Comparison of ENCODE assay signal across 8 cellular contexts in genomic region chr6:85483041-85483700, GRCh38. TPM values are rescaled to one million over a fixed set of nuclear protein-coding genes. Genes with fewer than 3 reads are reported as not detected.
DNase-seq lines count a peak whose midpoint lies in the region; ATAC-seq and TF ChIP-seq lines count a peak whose summit lies in the region.

No MANE protein-coding gene starts in this region.

- no TSS peak for BruUV-seq in OCI-LY7 (replicated peaks; lab: Mats Ljungman, UMichigan)

- CTCF ChIA-PET in OCI-LY7 (lab: Charles Lee; ENCODE audit: unreplicated experiment), result interaction anchor here (0.7 to 1.2 kb wide), 6 partner anchors 10 to 131 kb away, joined by 3 to 6 read pairs (median 4); no protein-coding TSS in a partner anchor

- H3K9ac ChIP-seq in neural cell (ENCODE audit: low read length), result no peak overlapping the region

- TF ChIP-seq POLR2A in esophagus squamous epithelium (IDR thresholded peaks at IDR 0.05), result no peak
- TF ChIP-seq POLR2A in stomach (IDR thresholded peaks at IDR 0.05), result peak in 1 of 4 donors; percentile 18

- H3K4me2 ChIP-seq in OCI-LY7 (ENCODE audit: low read length) (no peak overlapping the region), neural cell (ENCODE audit: low read length) (no peak overlapping the region)

- DNase-seq in CMK (ENCODE audit: low read depth) (peak; percentile 20), GM19240 (ENCODE audit: insufficient read length, low spot score) (peak; percentile 45), OCI-LY7 (ENCODE audit: low spot score) (peak; percentile 71), activated T-cell treated with anti-CD3 and anti-CD28 coated beads for 4 hours (peak; percentile 83), esophagus squamous epithelium (lab: John Stamatoyannopoulos, UW) (no peak), stomach (peak; percentile 88)

- H3K9me3 ChIP-seq in OCI-LY7 (ENCODE audit: low read length) (no peaks in the 10 kb centered on the region), esophagus squamous epithelium (no peaks in the 10 kb centered on the region), neural cell (ENCODE audit: low read length) (no peaks in the 10 kb centered on the region), stomach (no peaks in the 10 kb centered on the region)

- no peaks in the 10 kb centered on the region for H3K36me3 ChIP-seq in OCI-LY7 (ENCODE audit: insufficient read depth, low read length)
- H3K36me3 ChIP-seq in esophagus squamous epithelium, result no peaks in the 10 kb centered on the region
- H3K36me3 ChIP-seq in neural cell (ENCODE audit: insufficient read depth, low read length), result no peaks in the 10 kb centered on the region
- peaks cover 0 to 15% (median 0%) of the 10 kb centered on the region in 4 donors for H3K36me3 ChIP-seq in stomach

- TF ChIP-seq EP300 in neural cell (conservative IDR thresholded peaks at IDR 0.05; ENCODE audit: poor library complexity, severe bottlenecking) (no peak), stomach (IDR thresholded peaks at IDR 0.05) (no peak)

- ATAC-seq in HG03342 (IDR thresholded peaks at IDR 0.05; ENCODE audit: unreplicated experiment), result peak; percentile 91

- intact Hi-C loops in OCI-LY7 (cut with micrococcal nuclease; ENCODE audit: unreplicated experiment), result loop anchor here (1.0 kb wide), 1 partner anchor 128 kb away; no protein-coding TSS in a partner anchor
- intact Hi-C loops in esophagus squamous epithelium (cut with DNase I), result loop anchor here (2.0 kb wide), 1 partner anchor 128 kb away; no protein-coding TSS in a partner anchor
- intact Hi-C loops in stomach (cut with DNase I; ENCODE audit: low total_unique reads), result loop anchor here (5.0 kb wide), 1 partner anchor 131 kb away; no protein-coding TSS in a partner anchor

- H3K4me3 ChIP-seq in OCI-LY7 (ENCODE audit: low read depth, low read length, poor library complexity, severe bottlenecking), result no peak overlapping the region
- H3K4me3 ChIP-seq in esophagus squamous epithelium, result no peak overlapping the region
- H3K4me3 ChIP-seq in neural cell (ENCODE audit: low read length), result no peak overlapping the region
- no peak overlapping the region for H3K4me3 ChIP-seq in stomach

- H3K9me2 ChIP-seq in OCI-LY7 (ENCODE audit: insufficient read depth, low read length) (no peaks in the 10 kb centered on the region), neural cell (ENCODE audit: insufficient read depth, low read length) (no peaks in the 10 kb centered on the region)

- WGBS in esophagus squamous epithelium, 2 donors, result 23 to 26% methylated on average over 8 to 9 of the region's 9 CpGs
- WGBS in stomach, 5 donors, result 27 to 31% (median 29%) methylated on average over 9 of the region's 9 CpGs

- H3F3A ChIP-seq in neural cell (ENCODE audit: insufficient read depth, low read length, poor library complexity, severe bottlenecking), result no peaks in the 10 kb centered on the region

- H4K20me1 ChIP-seq in OCI-LY7 (ENCODE audit: insufficient read depth, low read length) (no peaks in the 10 kb centered on the region), neural cell (ENCODE audit: insufficient read depth) (no peaks in the 10 kb centered on the region)

- no peaks in the 10 kb centered on the region for H3K79me2 ChIP-seq in OCI-LY7 (ENCODE audit: insufficient read depth, low read depth, low read length)
- H3K79me2 ChIP-seq in neural cell (replicated peaks; ENCODE audit: insufficient read depth, low read length), result no peaks in the 10 kb centered on the region

- peak; percentile 64 for TF ChIP-seq RAD21 in neural cell (conservative IDR thresholded peaks at IDR 0.05)

- TF ChIP-seq CTCF in OCI-LY7 (conservative IDR thresholded peaks at IDR 0.05; ENCODE audit: low read length) (peak; percentile 99), esophagus squamous epithelium (IDR thresholded peaks at IDR 0.05) (peak; percentile 98 to 100 (median 99)), neural cell (IDR thresholded peaks at IDR 0.05; ENCODE audit: poor library complexity, severe bottlenecking) (peak; percentile 80), stomach (IDR thresholded peaks at IDR 0.05) (peak in 6 of 7 experiments; percentile 97 to 100 (median 100))

- POLR2A ChIA-PET in OCI-LY7 (lab: Charles Lee), result interaction anchor here (0.5 to 1.4 kb wide), 7 partner anchors 12 to 152 kb away, joined by 3 to 4 read pairs (median 3); no protein-coding TSS in a partner anchor

- H3K4me1 ChIP-seq in OCI-LY7 (ENCODE audit: insufficient read depth, low read length, poor library complexity, severe bottlenecking), result no peaks in the 10 kb centered on the region
- peaks cover 0 to 8% (median 0%) of the 10 kb centered on the region in 3 donors for H3K4me1 ChIP-seq in esophagus squamous epithelium
- H3K4me1 ChIP-seq in stomach, result peaks cover 0 to 21% (median 10%) of the 10 kb centered on the region in 4 donors

- no peaks in the 10 kb centered on the region for H3K27me3 ChIP-seq in esophagus squamous epithelium
- H3K27me3 ChIP-seq in neural cell (ENCODE audit: insufficient read depth, low read depth, low read length), result no peaks in the 10 kb centered on the region
- H3K27me3 ChIP-seq in stomach, result no peaks in the 10 kb centered on the region

- H3K27ac ChIP-seq in OCI-LY7 (ENCODE audit: low read depth, low read length, poor library complexity, severe bottlenecking) (no peak overlapping the region), esophagus squamous epithelium (no peak overlapping the region), neural cell (ENCODE audit: low read length) (no peak overlapping the region), stomach (peak overlapping the region in 2 of 5 donors; percentile 5 to 46)

- H2AFZ ChIP-seq in OCI-LY7 (ENCODE audit: low read length) (peak overlapping the region; percentile 52; the same call in 1 of the 2 replicates), neural cell (ENCODE audit: low read depth, low read length) (no peak overlapping the region)

TF ChIP-seq in neural cell, 6 proteins besides CTCF, POLR2A, EP300 and RAD21:
- no peak for TF ChIP-seq REST (IDR thresholded peaks at IDR 0.05; ENCODE audit: borderline replicate concordance)
- peak; percentile 78 for TF ChIP-seq SMC3 (conservative IDR thresholded peaks at IDR 0.05; ENCODE audit: poor library complexity)

RNA-seq across cellular contexts. Expression of gene NT5E, which starts 33.3 kb away (rescaled TPM):
- not detected in 2 replicates for total RNA-seq in OCI-LY7 (2014; rRNA removed; shearing (Covaris generic))
- total RNA-seq in OCI-LY7 (2022) (not detected in 2 replicates), esophagus squamous epithelium (1 to 10 TPM in 3 of 4 donors, under 1 TPM in 1; 0.68 to 6.7 (median 3.2) TPM), stomach (10 to 100 TPM in 3 of 5 donors, 1 to 10 TPM in 2; 6.8 to 18.8 (median 16.0) TPM)
- polyA plus RNA-seq in neural cell (0.08 TPM in 1 of 2 replicates, not detected in the other), stomach (1 to 10 TPM; 2.9 to 4.1 (median 2.9) TPM)
- not detected in 2 replicates for polyA minus RNA-seq in neural cell
